Comparison of ENCODE assay signal across 30 cellular contexts in the genomic region with DNA sequence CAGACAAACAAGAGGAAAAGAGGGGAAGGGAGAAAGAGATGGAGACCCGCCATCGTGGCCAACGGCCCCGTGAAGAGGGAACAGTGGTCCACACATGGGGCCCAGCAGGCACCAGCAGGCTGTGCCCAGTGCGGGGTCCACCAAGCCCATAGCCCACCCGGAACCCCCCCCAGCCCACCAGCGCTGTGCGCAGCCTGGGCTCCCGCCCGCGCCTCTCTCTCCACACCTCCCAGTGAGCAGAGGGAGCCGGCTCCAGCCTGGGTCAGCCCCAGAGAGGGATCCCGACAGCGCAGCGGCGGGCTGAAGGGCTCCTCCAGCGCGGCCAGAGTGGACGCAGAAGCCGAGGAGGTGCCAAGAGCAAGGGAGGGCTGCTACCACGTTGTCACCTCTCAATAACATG.
"Had no signal": no experiment of that assay in that cellular context is flagged by ENCODE, and none has a peak within 500 bp of the region (broad histone marks: within the 10 kb centered on the region; RNA-seq: fewer than 3 reads in every experiment).

No MANE protein-coding gene starts in this region.

- H3K4me1 ChIP-seq: foreskin keratinocyte, gastrocnemius medialis had no signal

- DNase-seq: activated B cell treated with CpG ODN at 0.5 μM for 24 hours; activated CD4-positive, alpha-beta memory T cell treated with anti-CD3 and anti-CD28 coated beads for 36 hours; activated CD4-positive, alpha-beta T cell treated with anti-CD3 and anti-CD28 coated beads for 48 hours; activated CD4-positive, alpha-beta T cell treated with anti-CD3 and anti-CD28 coated beads, Interleukin-2, amount 50 U/mL, for 1 hour; activated CD8-positive, alpha-beta memory T cell treated with anti-CD3 and anti-CD28 coated beads, Interleukin-2, amount 10 ng/mL, durations not matched to agents 7 days and 5 days; activated CD8-positive, alpha-beta memory T cell treated with anti-CD3 and anti-CD28 coated beads, Interleukin-2, amount 50 U/mL, for 4 hours; activated CD8-positive, alpha-beta T cell treated with anti-CD3 and anti-CD28 coated beads, Interleukin-2, amount 10 ng/mL, durations not matched to agents 7 days and 5 days; activated effector memory CD4-positive, alpha-beta T cell treated with anti-CD3 and anti-CD28 coated beads, Interleukin-2, amount 50 U/mL, for 16 hours; activated naive CD4-positive, alpha-beta T cell treated with anti-CD3 and anti-CD28 coated beads, Interleukin-2, amount 10 ng/mL, durations not matched to agents 7 days and 5 days; activated T-cell treated with anti-CD3 and anti-CD28 coated beads, Interleukin-2, amount 50 U/mL, for 1 hour; activated T-cell treated with anti-CD3 and anti-CD28 coated beads, Interleukin-2, amount 50 U/mL, for 48 hours; amniotic stem cell; anterior cingulate cortex; brain microvascular endothelial cell; cortex of kidney; dermis blood vessel endothelial cell; effector CD4-positive, alpha-beta T cell; effector memory CD8-positive, alpha-beta T cell; erythroblast; foreskin keratinocyte; gastrocnemius medialis; T-helper 1 cell; T-helper 17 cell; T1000; WERI-Rb-1 had no signal

- H3K9me3 ChIP-seq: esophagus muscularis mucosa, gastrocnemius medialis had no signal

- H3K36me3 ChIP-seq: brain microvascular endothelial cell, esophagus muscularis mucosa, gastrocnemius medialis, WERI-Rb-1 had no signal

- H3K27me3 ChIP-seq: brain microvascular endothelial cell, esophagus muscularis mucosa, foreskin keratinocyte, gastrocnemius medialis had no signal

- H3K27ac ChIP-seq: brain microvascular endothelial cell, esophagus muscularis mucosa, foreskin keratinocyte, gastrocnemius medialis, WERI-Rb-1 had no signal

- ATAC-seq: activated CD4-positive, CD25-positive, alpha-beta regulatory T cell treated with anti-CD3 and anti-CD28 coated beads, Interleukin-2, amount 50 U/mL, for 24 hours; activated CD8-positive, alpha-beta memory T cell treated with anti-CD3 and anti-CD28 coated beads, Interleukin-2, amount 10 ng/mL, durations not matched to agents 7 days and 5 days; activated CD8-positive, alpha-beta T cell treated with anti-CD3 and anti-CD28 coated beads, Interleukin-2, amount 10 ng/mL, durations not matched to agents 7 days and 5 days; effector memory CD8-positive, alpha-beta T cell; foreskin keratinocyte; gastrocnemius medialis; T-helper 17 cell had no signal

- H3K4me3 ChIP-seq: esophagus muscularis mucosa, gastrocnemius medialis had no signal

- FAIRE-seq: astrocyte, bronchial epithelial cell, colon had no signal
